ENCODE assay signal across 18 cellular contexts in the genomic region with DNA sequence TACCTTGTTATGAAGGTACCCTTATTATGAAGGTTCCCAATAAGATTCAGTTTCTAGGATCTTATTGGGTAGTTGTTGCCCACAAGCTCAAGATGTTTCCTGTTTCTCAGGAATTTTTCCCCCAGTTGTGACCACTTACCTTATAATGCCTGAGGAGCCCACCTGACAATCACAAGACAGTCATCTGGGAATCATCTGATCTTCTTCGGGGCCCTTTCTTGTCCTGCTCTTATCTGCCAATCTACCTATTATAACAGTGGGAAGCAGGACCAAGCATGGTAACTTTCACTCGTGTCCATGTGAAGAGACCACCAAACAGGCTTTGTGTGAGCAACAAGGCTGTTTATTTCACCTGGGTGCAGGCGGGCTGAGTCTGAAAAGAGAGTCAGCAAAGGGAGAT.
DNase-seq lines count a peak whose midpoint lies in the region; ATAC-seq and TF ChIP-seq lines count a peak whose summit lies in the region.
"Had no signal": no experiment of that assay in that cellular context is flagged by ENCODE, and none has a peak within 500 bp of the region (broad histone marks: within the 10 kb centered on the region; RNA-seq: fewer than 3 reads in every experiment).

No MANE protein-coding gene starts in this region.

- H4K5ac ChIP-seq in mesendoderm (ENCODE audit: low read length): peak overlapping the region; percentile 23

- H2AK5ac ChIP-seq in mesendoderm (ENCODE audit: low read length): peak overlapping the region; percentile 22

- no peak overlapping the region for H4K8ac ChIP-seq in mesendoderm (ENCODE audit: low read depth, low read length)

- no peaks in the 10 kb centered on the region for H3F3A ChIP-seq in neural progenitor cell (ENCODE audit: low read depth)

- H3K4me2 ChIP-seq in mesendoderm (ENCODE audit: low read length) (no peak overlapping the region), neural progenitor cell (no peak overlapping the region)
- H3K4me2 ChIP-seq: A549; BLaER1 treated with 17β-estradiol and CSF1 and Interleukin-3, amounts not matched to agents 10 nM and 100 nM had no signal

- peak overlapping the region; percentile 41 for H2BK15ac ChIP-seq in mesendoderm (replicated peaks; ENCODE audit: low read depth)

- H3K4me1 ChIP-seq in CD4-positive, CD25-positive, alpha-beta regulatory T cell (ENCODE audit: control insufficient read depth, insufficient read depth, low read length, poor library complexity, severe bottlenecking): peaks cover 33% of the 10 kb centered on the region
- H3K4me1 ChIP-seq in HUES6 (ENCODE audit: control insufficient read depth, insufficient read depth, low read length) (peaks cover 13% of the 10 kb centered on the region; the same call in 1 of the 2 replicates), endodermal cell (ENCODE audit: control insufficient read depth, insufficient read depth, low read length) (peaks cover 14% of the 10 kb centered on the region), mesendoderm (ENCODE audit: control insufficient read depth, low read depth, low read length) (peaks cover 13% of the 10 kb centered on the region), neural progenitor cell (peaks cover 5% of the 10 kb centered on the region)
- H3K4me1 ChIP-seq: A549; BLaER1 treated with 17β-estradiol and CSF1 and Interleukin-3, amounts not matched to agents 10 nM and 100 nM; Caco-2 had no signal

- H3K79me1 ChIP-seq in mesendoderm (ENCODE audit: low read length): no peaks in the 10 kb centered on the region

- no peak overlapping the region for H2AFZ ChIP-seq in neural progenitor cell (replicated peaks)

- H3K36me3 ChIP-seq in CD4-positive, CD25-positive, alpha-beta regulatory T cell (ENCODE audit: control insufficient read depth, insufficient read depth, low read length): no peaks in the 10 kb centered on the region
- H3K36me3 ChIP-seq in HUES6 (ENCODE audit: control insufficient read depth, insufficient read depth, low read length): no peaks in the 10 kb centered on the region
- H3K36me3 ChIP-seq in endodermal cell (ENCODE audit: control insufficient read depth, insufficient read depth, low read length): no peaks in the 10 kb centered on the region
- H3K36me3 ChIP-seq in mesendoderm (ENCODE audit: control insufficient read depth, insufficient read depth, low read length): no peaks in the 10 kb centered on the region
- H3K36me3 ChIP-seq in neural progenitor cell: no peaks in the 10 kb centered on the region
- H3K36me3 ChIP-seq: BLaER1 treated with 17β-estradiol and CSF1 and Interleukin-3, amounts not matched to agents 10 nM and 100 nM had no signal

- no peak overlapping the region for H3K4me3 Mint-ChIP-seq in CD4-positive, CD25-positive, alpha-beta regulatory T cell
- H3K4me3 Mint-ChIP-seq in endodermal cell (no peak overlapping the region), neural progenitor cell (no peak overlapping the region)
- H3K4me3 Mint-ChIP-seq: B cell had no signal

- H3K36me3 Mint-ChIP-seq in CD4-positive, CD25-positive, alpha-beta regulatory T cell: no peaks in the 10 kb centered on the region
- H3K36me3 Mint-ChIP-seq in endodermal cell (ENCODE audit: low read depth): no peaks in the 10 kb centered on the region
- H3K36me3 Mint-ChIP-seq in neural progenitor cell: no peaks in the 10 kb centered on the region

- peak overlapping the region; percentile 95 for H2BK5ac ChIP-seq in mesendoderm (ENCODE audit: low read length)

- H3K23ac ChIP-seq in mesendoderm (ENCODE audit: low read length): no peak overlapping the region

- no peak overlapping the region for H3K27ac ChIP-seq in CD4-positive, CD25-positive, alpha-beta regulatory T cell (ENCODE audit: insufficient read depth, low read length, poor library complexity, severe bottlenecking)
- no peak overlapping the region; the same call in 1 of the 2 replicates for H3K27ac ChIP-seq in HUES6 (ENCODE audit: low read depth, low read length)
- no peak overlapping the region for H3K27ac ChIP-seq in endodermal cell (ENCODE audit: low read depth, low read length)
- peak overlapping the region; percentile 58 for H3K27ac ChIP-seq in mesendoderm (ENCODE audit: low read depth, low read length)
- no peak overlapping the region for H3K27ac ChIP-seq in neural progenitor cell
- H3K27ac ChIP-seq: 22Rv1; A549; BLaER1 treated with 17β-estradiol and CSF1 and Interleukin-3, amounts not matched to agents 10 nM and 100 nM; C4-2B had no signal

- TF ChIP-seq CTCF in endodermal cell (conservative IDR thresholded peaks at IDR 0.05) (no peak), neural progenitor cell (IDR thresholded peaks at IDR 0.05) (no peak)

- peak overlapping the region in 2 of 3 donors; percentile 88 to 97 for H3K27ac Mint-ChIP-seq in CD4-positive, CD25-positive, alpha-beta regulatory T cell
- peak overlapping the region; percentile 66 for H3K27ac Mint-ChIP-seq in endodermal cell
- H3K27ac Mint-ChIP-seq in neural progenitor cell: no peak overlapping the region
- H3K27ac Mint-ChIP-seq: B cell had no signal

- peak overlapping the region; percentile 83 for H3K56ac ChIP-seq in mesendoderm (ENCODE audit: low read length)

- no peaks in the 10 kb centered on the region for H3K27me3 ChIP-seq in CD4-positive, CD25-positive, alpha-beta regulatory T cell (ENCODE audit: control insufficient read depth, insufficient read depth, low read length)
- H3K27me3 ChIP-seq in HUES6 (ENCODE audit: control insufficient read depth, insufficient read depth, low read length) (no peaks in the 10 kb centered on the region), endodermal cell (ENCODE audit: control insufficient read depth, insufficient read depth, low read length, poor library complexity, severe bottlenecking) (no peaks in the 10 kb centered on the region), mesendoderm (ENCODE audit: insufficient read depth, low read length, poor library complexity) (no peaks in the 10 kb centered on the region), neural progenitor cell (no peaks in the 10 kb centered on the region)
- H3K27me3 ChIP-seq: BLaER1 treated with 17β-estradiol and CSF1 and Interleukin-3, amounts not matched to agents 10 nM and 100 nM had no signal

- H3K4me3 ChIP-seq in CD4-positive, CD25-positive, alpha-beta regulatory T cell (ENCODE audit: low read depth, low read length): no peak overlapping the region
- no peak overlapping the region for H3K4me3 ChIP-seq in HUES6 (ENCODE audit: low read depth, low read length)
- peak overlapping the region; percentile 11 for H3K4me3 ChIP-seq in endodermal cell (ENCODE audit: low read length)
- H3K4me3 ChIP-seq in mesendoderm (ENCODE audit: low read length): no peak overlapping the region
- H3K4me3 ChIP-seq in neural progenitor cell: no peak overlapping the region
- H3K4me3 ChIP-seq: A549; BLaER1 treated with 17β-estradiol and CSF1 and Interleukin-3, amounts not matched to agents 10 nM and 100 nM had no signal

- H3K4me1 Mint-ChIP-seq in CD4-positive, CD25-positive, alpha-beta regulatory T cell: peaks cover 12 to 34% (median 31%) of the 10 kb centered on the region in 4 donors
- H3K4me1 Mint-ChIP-seq in endodermal cell (peaks cover 18% of the 10 kb centered on the region), neural progenitor cell (peaks cover 4% of the 10 kb centered on the region)
- H3K4me1 Mint-ChIP-seq: B cell had no signal

- H3K9me3 ChIP-seq in CD4-positive, CD25-positive, alpha-beta regulatory T cell (ENCODE audit: control insufficient read depth in 2 of 2, low read length in 2 of 2): no peaks in the 10 kb centered on the region
- peaks cover 6% of the 10 kb centered on the region; the same call in 1 of the 2 replicates for H3K9me3 ChIP-seq in HUES6 (ENCODE audit: control insufficient read depth, insufficient read depth, low read depth, low read length)
- peaks cover 16% of the 10 kb centered on the region for H3K9me3 ChIP-seq in endodermal cell (ENCODE audit: control insufficient read depth, low read length)
- H3K9me3 ChIP-seq in neural progenitor cell (ENCODE audit: low read depth): no peaks in the 10 kb centered on the region
- H3K9me3 ChIP-seq: A549, Caco-2 had no signal

- ATAC-seq in CD4-positive, CD25-positive, alpha-beta regulatory T cell (ENCODE audit: low read depth in 2 of 2): no peak
- ATAC-seq: A549 had no signal

- WGBS in endodermal cell (ENCODE audit: insufficient coverage in 1 of 2, insufficient read length in 1 of 2), 2 experiments: 72% methylated on average over 3 of the region's 3 CpGs; no CpG with 5 or more reads in 1 of the 2 experiments
- WGBS in mesendoderm (ENCODE audit: extremely low coverage, insufficient coverage, low lambda C conversion rate): no CpG with 5 or more reads among the region's 3 CpGs

- H3K4ac ChIP-seq in mesendoderm (ENCODE audit: low read depth, low read length): no peak overlapping the region

- no peak for DNase-seq in CD4-positive, CD25-positive, alpha-beta regulatory T cell
- DNase-seq in endodermal cell: peak; percentile 60
- peak; percentile 59 for DNase-seq in mesendoderm
- DNase-seq in T-helper 1 cell: no peak
- DNase-seq in activated CD8-positive, alpha-beta memory T cell treated with anti-CD3 and anti-CD28 coated beads, Interleukin-2, amount 50 U/mL, for 48 hours: no peak
- no peak for DNase-seq in neural progenitor cell (ENCODE audit: low spot score)
- DNase-seq: AML-193; Caco-2; Calu3; CD4-positive, alpha-beta memory T cell; DMS79 treated with DMSO at 0.1 percent for 48 hours; GF-D8 had no signal

- H3K9ac ChIP-seq in HUES6 (ENCODE audit: low read length) (peak overlapping the region; percentile 10), endodermal cell (ENCODE audit: extremely low read depth, low read length, poor library complexity, severe bottlenecking) (no peak overlapping the region), mesendoderm (ENCODE audit: low read length) (peak overlapping the region; percentile 24), neural progenitor cell (no peak overlapping the region)
- H3K9ac ChIP-seq: BLaER1 treated with 17β-estradiol and CSF1 and Interleukin-3, amounts not matched to agents 10 nM and 100 nM had no signal

- H3K27me3 Mint-ChIP-seq in CD4-positive, CD25-positive, alpha-beta regulatory T cell: no peaks in the 10 kb centered on the region
- peaks cover 8% of the 10 kb centered on the region for H3K27me3 Mint-ChIP-seq in endodermal cell (ENCODE audit: insufficient read depth)
- no peaks in the 10 kb centered on the region for H3K27me3 Mint-ChIP-seq in neural progenitor cell (ENCODE audit: insufficient read depth, low read depth)
- H3K27me3 Mint-ChIP-seq: B cell; CD4-positive, alpha-beta memory T cell had no signal

- H3K18ac ChIP-seq in mesendoderm (ENCODE audit: low read length): peak overlapping the region; percentile 97

- H2BK120ac ChIP-seq in mesendoderm (ENCODE audit: low read depth, low read length): peak overlapping the region; percentile 63

- H3K79me2 ChIP-seq in mesendoderm (ENCODE audit: control insufficient read depth, insufficient read depth, low read length): no peaks in the 10 kb centered on the region
- H3K79me2 ChIP-seq in neural progenitor cell (ENCODE audit: low read depth): no peaks in the 10 kb centered on the region

- H3K9me3 Mint-ChIP-seq in CD4-positive, CD25-positive, alpha-beta regulatory T cell: peaks cover 0 to 6% (median 0%) of the 10 kb centered on the region in 7 donors
- H3K9me3 Mint-ChIP-seq in endodermal cell (no peaks in the 10 kb centered on the region), neural progenitor cell (no peaks in the 10 kb centered on the region)

- no peaks in the 10 kb centered on the region for H4K20me1 ChIP-seq in neural progenitor cell (ENCODE audit: low read depth)
- H4K20me1 ChIP-seq: BLaER1 treated with 17β-estradiol and CSF1 and Interleukin-3, amounts not matched to agents 10 nM and 100 nM had no signal

Comparison
In these comparisons a context has a peak if more than half of its experiments do, and no peak if none do; other contexts are left out.
1. DNase-seq: peak in endodermal cell (single experiment) and mesendoderm (single experiment); none in CD4-positive, CD25-positive, alpha-beta regulatory T cell (0 of 3), T-helper 1 cell (0 of 5), activated CD8-positive, alpha-beta memory T cell treated with anti-CD3 and anti-CD28 coated beads, Interleukin-2, amount 50 U/mL, for 48 hours (single experiment) and neural progenitor cell (single experiment).
2. H3K9ac ChIP-seq: peak in HUES6 (single experiment) and mesendoderm (single experiment); none in endodermal cell (single experiment) and neural progenitor cell (single experiment).